1 cellular context compared by ENCODE assay signal in genomic region chr6:33010356-33010755, GRCh38.
TF ChIP-seq lines count a peak whose summit lies in the region.

No MANE protein-coding gene starts in this region.

TF ChIP-seq in H1, 55 proteins besides CTCF, POLR2A, EP300 and RAD21:
- no peak for TF ChIP-seq HDAC6 (IDR thresholded peaks at IDR 0.05; ENCODE audit: low read depth, low read length)
- TF ChIP-seq BRCA1 (IDR thresholded peaks at IDR 0.05; ENCODE audit: low read depth, low read length), result no peak
- no peak for TF ChIP-seq NANOG (IDR thresholded peaks at IDR 0.05; ENCODE audit: insufficient read depth, low read depth, low read length, poor library complexity, severe bottlenecking)
- no peak for TF ChIP-seq MAX (IDR thresholded peaks at IDR 0.05)
- TF ChIP-seq SP1 (IDR thresholded peaks at IDR 0.05; ENCODE audit: low read depth, low read length), result no peak
- no peak for TF ChIP-seq KDM5A (IDR thresholded peaks at IDR 0.05; ENCODE audit: low read length)
- TF ChIP-seq SAP30 (IDR thresholded peaks at IDR 0.05; ENCODE audit: insufficient read depth, insufficient replicate concordance, low read length), result no peak
- TF ChIP-seq SIRT6 (IDR thresholded peaks at IDR 0.05; ENCODE audit: low read length), result no peak
- TF ChIP-seq YY1 (IDR thresholded peaks at IDR 0.05; ENCODE audit: low read depth, low read length), result no peak
- TF ChIP-seq BACH1 (IDR thresholded peaks at IDR 0.05; ENCODE audit: low read length), result no peak
- TF ChIP-seq TAF1 (IDR thresholded peaks at IDR 0.05; ENCODE audit: low read depth, low read length), result no peak
- no peak for TF ChIP-seq MAFK (IDR thresholded peaks at IDR 0.05; ENCODE audit: low read depth, low read length)
- TF ChIP-seq USF2 (IDR thresholded peaks at IDR 0.05; ENCODE audit: low read length), result no peak
- no peak for TF ChIP-seq NRF1 (IDR thresholded peaks at IDR 0.05; ENCODE audit: low read depth, low read length)
- TF ChIP-seq KDM1A (IDR thresholded peaks at IDR 0.05; ENCODE audit: borderline replicate concordance, low read length), result no peak
- TF ChIP-seq RBBP5 (IDR thresholded peaks at IDR 0.05; ENCODE audit: borderline replicate concordance, low read depth, low read length), result no peak
- no peak for TF ChIP-seq FOSL1 (IDR thresholded peaks at IDR 0.05; ENCODE audit: insufficient read depth, low read depth, low read length)
- no peak for TF ChIP-seq TEAD4 (IDR thresholded peaks at IDR 0.05; ENCODE audit: low read depth, low read length)
- no peak for TF ChIP-seq JUND (IDR thresholded peaks at IDR 0.05; ENCODE audit: low read length)
- TF ChIP-seq CTBP2 (IDR thresholded peaks at IDR 0.05; ENCODE audit: borderline replicate concordance, insufficient read depth, insufficient read length, low read length), result no peak
